1 cellular context compared by ENCODE assay signal in the genomic region with DNA sequence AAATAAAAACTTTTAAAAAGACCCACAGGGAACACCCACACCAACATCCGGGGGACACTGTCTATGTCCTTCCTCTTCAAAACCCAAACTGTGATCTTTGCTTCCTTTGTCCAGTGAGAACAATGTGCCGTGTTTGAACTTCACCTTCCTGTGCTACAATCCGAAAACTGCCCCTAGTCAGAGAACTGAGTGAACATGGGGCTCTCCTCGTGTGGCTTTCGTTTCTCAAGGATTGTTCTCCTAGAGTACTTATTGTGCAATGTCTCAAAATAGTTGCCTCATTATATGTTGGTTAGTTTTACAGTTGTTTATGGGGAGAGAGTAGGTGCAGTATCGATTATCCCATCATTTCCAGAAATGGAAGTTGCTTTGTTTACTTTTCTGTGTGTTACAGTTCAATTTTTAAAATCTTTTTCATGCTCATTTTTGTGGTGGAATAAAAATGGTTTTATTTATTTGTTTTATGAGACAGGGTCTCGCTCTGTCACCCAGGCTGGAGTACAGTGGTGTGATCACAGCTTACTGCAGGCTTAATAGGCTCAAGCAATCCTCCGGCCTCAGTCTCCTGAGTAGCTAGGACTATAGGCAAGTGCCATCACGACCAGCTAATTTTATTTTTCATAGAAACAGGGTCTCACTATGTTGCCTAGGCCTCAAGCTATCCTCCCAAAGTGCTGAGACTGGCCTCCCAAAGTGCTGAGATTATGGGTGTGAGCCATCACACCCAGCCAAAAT.
TF ChIP-seq lines count a peak whose summit lies in the region.

No MANE protein-coding gene starts in this region.

TF ChIP-seq in endothelial cell of umbilical vein, 7 proteins besides CTCF, POLR2A, EP300 and RAD21:
- TF ChIP-seq MYC (IDR thresholded peaks at IDR 0.05; ENCODE audit: low read depth, low read length), result no peak
- no peak for TF ChIP-seq EZH2 (IDR thresholded peaks at IDR 0.05; ENCODE audit: borderline replicate concordance, low read depth, low read length, severe bottlenecking)
- TF ChIP-seq FOS (IDR thresholded peaks at IDR 0.05; ENCODE audit: borderline replicate concordance, insufficient read depth, low read length), result no peak
